8 cellular contexts compared by ENCODE assay signal in genomic region chr20:23995905-23996666, GRCh38. TPM values are rescaled to one million over a fixed set of nuclear protein-coding genes. Genes with fewer than 3 reads are reported as not detected.
DNase-seq lines count a peak whose midpoint lies in the region; TF ChIP-seq lines count a peak whose summit lies in the region.

No MANE protein-coding gene starts in this region.

- H3K4me1 Mint-ChIP-seq in neural crest cell = no peaks in the 10 kb centered on the region

- no peaks in the 10 kb centered on the region for H3K4me1 ChIP-seq in testis

- peak; percentile 72 for TF ChIP-seq CTCF in epithelial cell of proximal tubule (conservative IDR thresholded peaks at IDR 0.05; ENCODE audit: low read depth, low read length)
- TF ChIP-seq CTCF in neural crest cell (conservative IDR thresholded peaks at IDR 0.05) = peak; percentile 86
- peak; percentile 50 to 97 (median 87) for TF ChIP-seq CTCF in testis (IDR thresholded peaks at IDR 0.05)

- H3K4me3 ChIP-seq in epithelial cell of proximal tubule (ENCODE audit: low read depth, low read length) (no peak overlapping the region), testis (no peak overlapping the region)

- 50% methylated on average over 11 of the region's 11 CpGs for WGBS in testis, 2 donors

- H3K36me3 ChIP-seq in testis (ENCODE audit: low read depth, missing control alignments) = no peaks in the 10 kb centered on the region

- H3K27me3 Mint-ChIP-seq in neural crest cell (ENCODE audit: low read depth) = peaks cover 11% of the 10 kb centered on the region

- H3K36me3 Mint-ChIP-seq in neural crest cell (ENCODE audit: low read depth) = no peaks in the 10 kb centered on the region

- H3K27me3 ChIP-seq in testis = no peaks in the 10 kb centered on the region

- H3K4me3 Mint-ChIP-seq in neural crest cell = no peak overlapping the region

- no peaks in the 10 kb centered on the region for H3K9me3 Mint-ChIP-seq in neural crest cell

- H3K27ac Mint-ChIP-seq in neural crest cell (ENCODE audit: unreplicated experiment) = no peak overlapping the region

- peak; percentile 25 for DNase-seq in NCI-H1436 (lab: John Stamatoyannopoulos, UW)
- DNase-seq in NCI-H1436 treated with DMSO at 0.1 percent for 48 hours (lab: John Stamatoyannopoulos, UW) = no peak
- peak; percentile 26 for DNase-seq in NCI-H2196 (lab: John Stamatoyannopoulos, UW; ENCODE audit: unreplicated experiment)
- peak; percentile 28 to 52 for DNase-seq in activated CD8-positive, alpha-beta memory T cell treated with anti-CD3 and anti-CD28 coated beads for 1 hour (ENCODE audit: extremely low read depth in 1 of 2, low read depth in 1 of 2)
- no peak for DNase-seq in epithelial cell of proximal tubule (ENCODE audit: low read depth)
- DNase-seq in neural crest cell (ENCODE audit: low read depth, low spot score) = peak; percentile 40
- peak; percentile 66 for DNase-seq in testis
- DNase-seq in occipital lobe (lab: John Stamatoyannopoulos, UW) = no peak

- no peaks in the 10 kb centered on the region for H3K9me3 ChIP-seq in testis

- intact Hi-C loops in testis (cut with DNase I; ENCODE audit: low total_unique reads) = no loop called here

- H3K27ac ChIP-seq in testis = no peak overlapping the region

- TF ChIP-seq POLR2A in testis (IDR thresholded peaks at IDR 0.05) = no peak

RNA-seq across cellular contexts. Expression of gene GGTLC1, which starts 7.5 kb away (rescaled TPM):
- total RNA-seq in epithelial cell of proximal tubule (not detected in 2 replicates), neural crest cell (not detected in 2 replicates), testis (10 to 100 TPM in 1 of 2 donors, 1 to 10 TPM in 1; 6.9 to 13.4 TPM), occipital lobe (not detected)
- polyA plus RNA-seq in testis (ENCODE audit: insufficient read depth, low read depth, low replicate concordance) = 20.7 TPM

Comparison
In these comparisons a context has a peak if more than half of its experiments do, and no peak if none do; other contexts are left out.
1. DNase-seq: peak in NCI-H1436 (single experiment), NCI-H2196 (single experiment), activated CD8-positive, alpha-beta memory T cell treated with anti-CD3 and anti-CD28 coated beads for 1 hour (2 of 2), neural crest cell (single experiment) and testis (single experiment); none in NCI-H1436 treated with DMSO at 0.1 percent for 48 hours (single experiment), epithelial cell of proximal tubule (single experiment) and occipital lobe (single experiment).
2. Peak in every context shown above with its lines, with median percentiles within 50 percentile points of each other: CTCF ChIP-seq.